ENCODE assay signal across 8 cellular contexts in genomic region chr16:4936991-4937781, GRCh38. TPM values are rescaled to one million over a fixed set of nuclear protein-coding genes. Genes with fewer than 3 reads are reported as not detected.
DNase-seq lines count a peak whose midpoint lies in the region; ATAC-seq and TF ChIP-seq lines count a peak whose summit lies in the region.

PPL (minus strand) TSS chr16:4937148; CDS start chr16:4937045, 103 bp downstream.

- H3K79me2 ChIP-seq in OCI-LY1 (ENCODE audit: insufficient read depth, low read length): no peaks in the 10 kb centered on the region

- peak within 1 kb of the TSS; percentile 61 for H3K4me3 ChIP-seq in OCI-LY1 (ENCODE audit: low read depth, low read length, poor library complexity, severe bottlenecking)
- H3K4me3 ChIP-seq in mucosa of stomach (ENCODE audit: low read length): peak within 1 kb of the TSS; percentile 89
- H3K4me3 ChIP-seq in aorta (ENCODE audit: low read length in 2 of 2): peak within 1 kb of the TSS; percentile 53 to 74

- 12 to 13% methylated on average over 60 to 76 of the region's 76 CpGs for WGBS in aorta, 2 donors

- H3K36me3 ChIP-seq in OCI-LY1 (ENCODE audit: insufficient read depth, low read length) (no peaks in the 10 kb centered on the region), mucosa of stomach (ENCODE audit: control insufficient read depth, insufficient read depth, low read length) (no peaks in the 10 kb centered on the region), aorta (ENCODE audit: control insufficient read depth in 1 of 2, insufficient read depth in 2 of 2, low read length in 1 of 2) (no peaks in the 10 kb centered on the region)

- H3K4me3 Mint-ChIP-seq in activated T-cell treated with anti-CD3 and anti-CD28 coated beads, Interleukin-2, amount 50 U/mL, for 24 hours: peak within 1 kb of the TSS; percentile 63
- peak within 1 kb of the TSS; percentile 77 for H3K4me3 Mint-ChIP-seq in endothelial cell (ENCODE audit: unreplicated experiment)

- peaks cover 48% of the 10 kb centered on the region for H3K27me3 Mint-ChIP-seq in activated T-cell treated with anti-CD3 and anti-CD28 coated beads, Interleukin-2, amount 50 U/mL, for 24 hours
- H3K27me3 Mint-ChIP-seq in endothelial cell (ENCODE audit: unreplicated experiment): peaks cover 14% of the 10 kb centered on the region

- DNase-seq in activated T-cell treated with anti-CD3 and anti-CD28 coated beads, Interleukin-2, amount 50 U/mL, for 24 hours: peak; percentile 37
- DNase-seq in activated T-cell treated with anti-CD3 and anti-CD28 coated beads for 4 hours (no peak), endothelial cell (ENCODE audit: low spot score) (peak; percentile 35), aorta (no peak), SKM-1 treated with dmso at 0.1 percent for 144 hours (lab: John Stamatoyannopoulos, UW; ENCODE audit: unreplicated experiment) (no peak)

- no peaks in the 10 kb centered on the region for H3K9me3 ChIP-seq in OCI-LY1 (ENCODE audit: low read length)
- H3K9me3 ChIP-seq in mucosa of stomach (ENCODE audit: control insufficient read depth, low read length): no peaks in the 10 kb centered on the region
- H3K9me3 ChIP-seq in aorta (ENCODE audit: control insufficient read depth, low read length): no peaks in the 10 kb centered on the region

- H3K9ac ChIP-seq in OCI-LY1 (ENCODE audit: low read length) (peak within 1 kb of the TSS; percentile 50; the same call in 1 of the 2 replicates), mucosa of stomach (ENCODE audit: low read length) (peak within 1 kb of the TSS; percentile 80)

- H3K9me2 ChIP-seq in OCI-LY1 (ENCODE audit: low read depth, low read length): no peaks in the 10 kb centered on the region

- H3K9me3 Mint-ChIP-seq in activated T-cell treated with anti-CD3 and anti-CD28 coated beads, Interleukin-2, amount 50 U/mL, for 24 hours: no peaks in the 10 kb centered on the region
- no peaks in the 10 kb centered on the region for H3K9me3 Mint-ChIP-seq in endothelial cell (ENCODE audit: unreplicated experiment)

- H4K20me1 ChIP-seq in OCI-LY1 (ENCODE audit: insufficient read depth, low read length): no peaks in the 10 kb centered on the region

- peak; percentile 24 for ATAC-seq in aorta (ENCODE audit: low FRiP score)
- ATAC-seq in GM18502 (IDR thresholded peaks at IDR 0.05; ENCODE audit: poor library complexity, unreplicated experiment): no peak

- H3K27me3 ChIP-seq in OCI-LY1 (ENCODE audit: insufficient read depth, low read length) (peaks cover 3% of the 10 kb centered on the region), mucosa of stomach (ENCODE audit: control insufficient read depth, insufficient read depth, low read length) (peaks cover 8% of the 10 kb centered on the region), aorta (ENCODE audit: control insufficient read depth in 1 of 2, insufficient read depth in 2 of 2, low read length in 1 of 2) (no peaks in the 10 kb centered on the region)

- no peak within 1 kb of the TSS for H3K27ac ChIP-seq in OCI-LY1 (ENCODE audit: low read depth, low read length, poor library complexity, severe bottlenecking)
- H3K27ac ChIP-seq in aorta (ENCODE audit: low read depth in 1 of 2, low read length in 2 of 2): no peak within 1 kb of the TSS

- peak within 1 kb of the TSS; percentile 76 for H3K4me2 ChIP-seq in OCI-LY1 (ENCODE audit: low read length)

- H3K36me3 Mint-ChIP-seq in activated T-cell treated with anti-CD3 and anti-CD28 coated beads, Interleukin-2, amount 50 U/mL, for 24 hours (ENCODE audit: low read depth): no peaks in the 10 kb centered on the region
- no peaks in the 10 kb centered on the region for H3K36me3 Mint-ChIP-seq in endothelial cell (ENCODE audit: low read depth, unreplicated experiment)

- no peak within 1 kb of the TSS for H3K27ac Mint-ChIP-seq in activated T-cell treated with anti-CD3 and anti-CD28 coated beads, Interleukin-2, amount 50 U/mL, for 24 hours
- H3K27ac Mint-ChIP-seq in endothelial cell (ENCODE audit: unreplicated experiment): no peak within 1 kb of the TSS

- TF ChIP-seq CTCF in OCI-LY1 (IDR thresholded peaks at IDR 0.05; ENCODE audit: low read length) (no peak), endothelial cell (IDR thresholded peaks at IDR 0.05; ENCODE audit: unreplicated experiment) (no peak)

- intact Hi-C loops in aorta (cut with DNase I): no loop called here

- H3F3A ChIP-seq in OCI-LY1 (ENCODE audit: insufficient read depth, low read length): no peaks in the 10 kb centered on the region

- peaks cover 9% of the 10 kb centered on the region for H3K4me1 ChIP-seq in OCI-LY1 (ENCODE audit: insufficient read depth, low read length, severe bottlenecking)
- H3K4me1 ChIP-seq in mucosa of stomach (ENCODE audit: control insufficient read depth, insufficient read depth, low read length): peaks cover 33% of the 10 kb centered on the region
- H3K4me1 ChIP-seq in aorta (ENCODE audit: control insufficient read depth in 1 of 2, insufficient read depth in 2 of 2, low read length in 2 of 2): no peaks in the 10 kb centered on the region

- no peak within 1 kb of the TSS for H2AFZ ChIP-seq in OCI-LY1 (ENCODE audit: low read length)

- peaks cover 4% of the 10 kb centered on the region for H3K4me1 Mint-ChIP-seq in activated T-cell treated with anti-CD3 and anti-CD28 coated beads, Interleukin-2, amount 50 U/mL, for 24 hours (ENCODE audit: low read depth)
- no peaks in the 10 kb centered on the region for H3K4me1 Mint-ChIP-seq in endothelial cell (ENCODE audit: unreplicated experiment)

RNA-seq across cellular contexts. Expression of gene PPL, which starts in this region (rescaled TPM):
- total RNA-seq in endothelial cell (ENCODE audit: unreplicated experiment): 1.1 TPM
- 10 to 100 TPM; 11.9 to 22.9 TPM for total RNA-seq in aorta
- 10 to 100 TPM in 1 of 2 donors, 1 to 10 TPM in 1; 5.9 to 23.9 TPM for polyA plus RNA-seq in aorta

Comparison
In these comparisons a context has a peak if more than half of its experiments do, and no peak if none do; other contexts are left out.
1. DNase-seq: peak in activated T-cell treated with anti-CD3 and anti-CD28 coated beads, Interleukin-2, amount 50 U/mL, for 24 hours (single experiment) and endothelial cell (single experiment); none in activated T-cell treated with anti-CD3 and anti-CD28 coated beads for 4 hours (single experiment), aorta (0 of 2) and SKM-1 treated with dmso at 0.1 percent for 144 hours (single experiment).
2. Peak in every context shown above with its lines, with median percentiles within 50 percentile points of each other: H3K4me3 ChIP-seq.